Comparison of ENCODE assay signal across 1 cellular context in genomic region chr19:33286899-33287298, GRCh38.
TF ChIP-seq lines count a peak whose summit lies in the region.

No MANE protein-coding gene starts in this region.

TF ChIP-seq in H1, 55 proteins besides CTCF, POLR2A, EP300 and RAD21:
- no peak for TF ChIP-seq BCL11A (IDR thresholded peaks at IDR 0.05; ENCODE audit: low read depth in 2 of 2, low read length in 2 of 2)
